8 cellular contexts compared by ENCODE assay signal in genomic region chr11:64778223-64778472, GRCh38.
DNase-seq lines count a peak whose midpoint lies in the region; ATAC-seq and TF ChIP-seq lines count a peak whose summit lies in the region.

No MANE protein-coding gene starts in this region.

- peak overlapping the region; percentile 94 for H3K27ac ChIP-seq in brain microvascular endothelial cell
- peak overlapping the region; percentile 99 for H3K27ac ChIP-seq in mucosa of rectum (ENCODE audit: low read depth in 2 of 2, low read length in 2 of 2)

- peak; percentile 9 for ATAC-seq in HG03066 (IDR thresholded peaks at IDR 0.05; ENCODE audit: low read depth, unreplicated experiment)
- ATAC-seq in HG03442 (IDR thresholded peaks at IDR 0.05; ENCODE audit: unreplicated experiment), result no peak
- ATAC-seq in GM19463 (IDR thresholded peaks at IDR 0.05; ENCODE audit: unreplicated experiment), result no peak

- H3K27me3 ChIP-seq in brain microvascular endothelial cell (replicated peaks) (no peaks in the 10 kb centered on the region), mucosa of rectum (ENCODE audit: control insufficient read depth in 2 of 2, insufficient read depth in 2 of 2, low read length in 2 of 2) (no peaks in the 10 kb centered on the region)

- no peak for TF ChIP-seq CTCF in GM12864 (IDR thresholded peaks at IDR 0.05; ENCODE audit: low read depth, low read length, missing control alignments)
- TF ChIP-seq CTCF in brain microvascular endothelial cell (IDR thresholded peaks at IDR 0.05; ENCODE audit: low read depth, low read length, missing control alignments), result no peak

- in situ Hi-C loops in brain microvascular endothelial cell (cut with HindIII; ENCODE audit: low pct_ligation_motif_present, low sequenced_read_pairs), result no loop called here

- DNase-seq in GM12864 (ENCODE audit: low read depth) (no peak), brain microvascular endothelial cell (no peak), DMS53 treated with DMSO at 0.1 percent for 48 hours (lab: John Stamatoyannopoulos, UW; ENCODE audit: unreplicated experiment) (no peak), retina (no peak)

- H3K4me3 ChIP-seq in GM12864 (ENCODE audit: low read depth, low read length) (peak overlapping the region; percentile 76), brain microvascular endothelial cell (ENCODE audit: low read depth, low read length) (peak overlapping the region; percentile 74), mucosa of rectum (ENCODE audit: low read length in 2 of 2) (peak overlapping the region; percentile 64 to 68)

- H3K36me3 ChIP-seq in brain microvascular endothelial cell (replicated peaks) (peaks cover 40% of the 10 kb centered on the region), mucosa of rectum (ENCODE audit: control insufficient read depth in 2 of 2, insufficient read depth in 2 of 2, low read length in 2 of 2) (peaks cover 38 to 40% of the 10 kb centered on the region in 2 donors)

- H3K9ac ChIP-seq in mucosa of rectum (ENCODE audit: low read depth in 1 of 2, low read length in 2 of 2), result peak overlapping the region; percentile 81 to 89

- no peaks in the 10 kb centered on the region for H3K9me3 ChIP-seq in mucosa of rectum (ENCODE audit: control insufficient read depth in 2 of 2, low read length in 2 of 2)

- H3K4me1 ChIP-seq in mucosa of rectum (ENCODE audit: control insufficient read depth in 2 of 2, insufficient read depth in 2 of 2, low read length in 2 of 2), result peaks cover 22 to 24% of the 10 kb centered on the region in 2 donors
